8 cellular contexts compared by ENCODE assay signal in genomic region chr13:28493740-28494536, GRCh38. TPM values are rescaled to one million over a fixed set of nuclear protein-coding genes. Genes with fewer than 3 reads are reported as not detected.
DNase-seq lines count a peak whose midpoint lies in the region; ATAC-seq and TF ChIP-seq lines count a peak whose summit lies in the region.

No MANE protein-coding gene starts in this region.

- H3K36me3 Mint-ChIP-seq in H9 (ENCODE audit: insufficient read depth in 1 of 3, low read depth in 3 of 3) (peaks cover 17 to 22% (median 20%) of the 10 kb centered on the region in 3 experiments; a peak in 6 of 7 replicates), chondrocyte (ENCODE audit: low read depth) (no peaks in the 10 kb centered on the region)
- H3K36me3 Mint-ChIP-seq in naive thymus-derived CD4-positive, alpha-beta T cell: peaks cover 0 to 5% (median 0%) of the 10 kb centered on the region in 5 donors

- H3K4me1 Mint-ChIP-seq in H9 (peaks cover 58 to 68% of the 10 kb centered on the region in 2 experiments), chondrocyte (ENCODE audit: low read depth) (peaks cover 11% of the 10 kb centered on the region)
- peaks cover 0 to 64% (median 37%) of the 10 kb centered on the region in 7 donors for H3K4me1 Mint-ChIP-seq in naive thymus-derived CD4-positive, alpha-beta T cell

- H3K9ac ChIP-seq in H9 (ENCODE audit: extremely low read depth, insufficient read length, low read length): peak overlapping the region; percentile 76

- H3K23me2 ChIP-seq in H9 (ENCODE audit: insufficient read length, low read depth, low read length, poor library complexity, severe bottlenecking): peaks cover 27% of the 10 kb centered on the region

- H3K27ac Mint-ChIP-seq in H9 (peak overlapping the region in 1 of 3 experiments; percentile 80; a peak in 2 of 7 replicates), chondrocyte (ENCODE audit: unreplicated experiment) (no peak overlapping the region)
- H3K27ac Mint-ChIP-seq in naive thymus-derived CD4-positive, alpha-beta T cell: peak overlapping the region in 3 of 9 donors; percentile 5 to 53 (median 51)

- H2BK120ac ChIP-seq in H9 (ENCODE audit: low read depth, low read length, poor library complexity, severe bottlenecking): no peak overlapping the region

- H3K79me1 ChIP-seq in H9 (ENCODE audit: insufficient read depth, low read depth, low read length, poor library complexity, severe bottlenecking): peaks cover 6% of the 10 kb centered on the region

- H2BK20ac ChIP-seq in H9 (ENCODE audit: low read depth, low read length, poor library complexity, severe bottlenecking): no peak overlapping the region

- H3T11ph ChIP-seq in H9 (ENCODE audit: low read length): no peak overlapping the region

- H3K18ac ChIP-seq in H9 (ENCODE audit: insufficient read length, low read depth, low read length): no peak overlapping the region

- no peak overlapping the region for H2AK5ac ChIP-seq in H9 (ENCODE audit: insufficient read length, low read length)

- TF ChIP-seq CTCF in H9 (conservative IDR thresholded peaks at IDR 0.05): no peak
- no peak for TF ChIP-seq CTCF in chondrocyte (IDR thresholded peaks at IDR 0.05)

- no peaks in the 10 kb centered on the region for H3K9me3 ChIP-seq in H9 (ENCODE audit: control insufficient read depth, low read depth, low read length)
- H3K9me3 ChIP-seq in naive thymus-derived CD4-positive, alpha-beta T cell (ENCODE audit: control insufficient read depth in 2 of 3, low read length in 3 of 3): no peaks in the 10 kb centered on the region

- no peak overlapping the region for H3K27ac ChIP-seq in H9 (ENCODE audit: insufficient read length, low read depth, low read length)
- no peak overlapping the region for H3K27ac ChIP-seq in naive thymus-derived CD4-positive, alpha-beta T cell (ENCODE audit: low read depth, low read length)

- no peak for ATAC-seq in naive thymus-derived CD4-positive, alpha-beta T cell
- no peak for ATAC-seq in GM18519 (IDR thresholded peaks at IDR 0.05; ENCODE audit: low FRiP score, unreplicated experiment)

- peaks cover 0 to 1% of the 10 kb centered on the region in 2 experiments; a peak in 2 of 5 replicates for H3K9me3 Mint-ChIP-seq in H9
- H3K9me3 Mint-ChIP-seq in chondrocyte (ENCODE audit: low read depth): no peaks in the 10 kb centered on the region
- H3K9me3 Mint-ChIP-seq in naive thymus-derived CD4-positive, alpha-beta T cell: peaks cover 0 to 2% (median 0%) of the 10 kb centered on the region in 11 donors

- no peak overlapping the region for H2BK15ac ChIP-seq in H9 (ENCODE audit: low read depth, low read length)

- no peaks in the 10 kb centered on the region; the same call in 1 of the 2 replicates for H3K27me3 ChIP-seq in H9 (ENCODE audit: insufficient read depth, low read length)
- H3K27me3 ChIP-seq in naive thymus-derived CD4-positive, alpha-beta T cell (ENCODE audit: control insufficient read depth in 2 of 2, insufficient read depth in 2 of 2, low read length in 2 of 2): no peaks in the 10 kb centered on the region

- peak overlapping the region; percentile 44 for H3K4me3 ChIP-seq in naive thymus-derived CD4-positive, alpha-beta T cell (ENCODE audit: low read length)

- WGBS in H9 (ENCODE audit: extremely low coverage, insufficient read length, low lambda C conversion rate): no CpG with 5 or more reads among the region's 64 CpGs

- H3K56ac ChIP-seq in H9 (ENCODE audit: insufficient read length, low read depth, low read length): no peak overlapping the region

- H3K4ac ChIP-seq in H9 (ENCODE audit: low read depth, low read length): no peak overlapping the region

- H3K27me3 Mint-ChIP-seq in H9 (ENCODE audit: low read depth) (peaks cover 21% of the 10 kb centered on the region), chondrocyte (ENCODE audit: low read depth) (peaks cover 44% of the 10 kb centered on the region)
- H3K27me3 Mint-ChIP-seq in naive thymus-derived CD4-positive, alpha-beta T cell: peaks cover 7 to 63% (median 57%) of the 10 kb centered on the region in 5 donors

- H3K23ac ChIP-seq in H9 (ENCODE audit: insufficient read length, low read depth, low read length): no peak overlapping the region

- H4K5ac ChIP-seq in H9 (ENCODE audit: insufficient read length, low read depth, low read length): no peak overlapping the region

- CTCF ChIA-PET in naive thymus-derived CD4-positive, alpha-beta T cell (lab: Charles Lee): no interaction called here

- H2BK5ac ChIP-seq in H9 (ENCODE audit: insufficient read length, low read length): no peak overlapping the region

- H4K91ac ChIP-seq in H9 (ENCODE audit: insufficient read length, low read depth, low read length): no peak overlapping the region

- no peak overlapping the region for H2AFZ ChIP-seq in H9 (ENCODE audit: low read length)

- DNase-seq in AG08395 (ENCODE audit: low spot score) (peak; percentile 14), H9 (no peak), chondrocyte (ENCODE audit: low spot score) (no peak), amygdala (lab: John Stamatoyannopoulos, UW) (no peak), NCI-H345 (lab: John Stamatoyannopoulos, UW) (no peak), SIG-M5 treated with dmso at 0.1 percent for 504 hours (lab: John Stamatoyannopoulos, UW; ENCODE audit: unreplicated experiment) (no peak)
- DNase-seq in naive thymus-derived CD4-positive, alpha-beta T cell: peak in 4 of 9 donors; percentile 11 to 39 (median 19)

- peak overlapping the region; percentile 82 for H3K14ac ChIP-seq in H9 (ENCODE audit: insufficient read depth, low read length)

- POLR2A ChIA-PET in naive thymus-derived CD4-positive, alpha-beta T cell (lab: Charles Lee): no interaction called here

- H3K79me2 ChIP-seq in H9 (ENCODE audit: insufficient read depth, low read length): peaks cover 39% of the 10 kb centered on the region; the same call in 1 of the 2 replicates

- peak overlapping the region; percentile 89 for H3K4me2 ChIP-seq in H9 (ENCODE audit: insufficient read depth, insufficient read length, low read length)

- no peaks in the 10 kb centered on the region for H4K20me1 ChIP-seq in H9 (ENCODE audit: control insufficient read depth, insufficient read depth, insufficient read length)

- H3K36me3 ChIP-seq in naive thymus-derived CD4-positive, alpha-beta T cell (ENCODE audit: control insufficient read depth in 2 of 3, insufficient read depth in 3 of 3, low read length in 3 of 3): no peaks in the 10 kb centered on the region

- H3K4me3 Mint-ChIP-seq in H9: peak overlapping the region; percentile 89 to 94
- H3K4me3 Mint-ChIP-seq in chondrocyte (ENCODE audit: unreplicated experiment): peak overlapping the region; percentile 49
- peak overlapping the region; percentile 64 to 84 (median 76) for H3K4me3 Mint-ChIP-seq in naive thymus-derived CD4-positive, alpha-beta T cell

- H4K8ac ChIP-seq in H9 (replicated peaks; ENCODE audit: insufficient read length, low read depth, low read length): no peak overlapping the region

- intact Hi-C loops in naive thymus-derived CD4-positive, alpha-beta T cell (cut with micrococcal nuclease): loop anchor here (2.0 to 10.0 kb wide), 5 partner anchors 139 to 355 kb away; partner anchors contain the start of genes PAN3 (in 1 of the 2) and POMP (in 1 of the 2)

- H2BK12ac ChIP-seq in H9 (ENCODE audit: insufficient read length, low read depth, low read length): no peak overlapping the region

- H3K4me1 ChIP-seq in H9 (ENCODE audit: insufficient read depth, low read length): peaks cover 14% of the 10 kb centered on the region; the same call in 1 of the 2 replicates
- H3K4me1 ChIP-seq in naive thymus-derived CD4-positive, alpha-beta T cell (ENCODE audit: control insufficient read depth in 2 of 2, insufficient read depth in 2 of 2, low read length in 2 of 2): peaks cover 0 to 13% of the 10 kb centered on the region in 2 donors

RNA-seq across cellular contexts. Expression of gene FLT1, which starts 1.0 kb away (rescaled TPM):
- total RNA-seq in H9 (2021) (83.4 and 84.1 TPM in 2 replicates), chondrocyte (0.60 to 1.5 TPM (median 0.65 TPM) in 3 replicates)
- 1 to 10 TPM; 1.7 to 2.7 (median 2.3) TPM for total RNA-seq in naive thymus-derived CD4-positive, alpha-beta T cell
- 1 to 10 TPM; 1.7 to 2.2 TPM for polyA plus RNA-seq in naive thymus-derived CD4-positive, alpha-beta T cell

Comparison
In these comparisons a context has a peak if more than half of its experiments do, and no peak if none do; other contexts are left out.
1. RNA of gene FLT1, which starts 1.0 kb away (total RNA-seq): 83.4 to 84.1 TPM in H9; 1.7 to 2.7 TPM in naive thymus-derived CD4-positive, alpha-beta T cell and 0.60 to 1.5 TPM in chondrocyte; every median in the first group is over 10 times any median in the second.
2. Peak in every context shown above with its lines, with median percentiles within 50 percentile points of each other: H3K4me3 Mint-ChIP-seq.